Comparison of ENCODE assay signal across 1 cellular context in the genomic region with DNA sequence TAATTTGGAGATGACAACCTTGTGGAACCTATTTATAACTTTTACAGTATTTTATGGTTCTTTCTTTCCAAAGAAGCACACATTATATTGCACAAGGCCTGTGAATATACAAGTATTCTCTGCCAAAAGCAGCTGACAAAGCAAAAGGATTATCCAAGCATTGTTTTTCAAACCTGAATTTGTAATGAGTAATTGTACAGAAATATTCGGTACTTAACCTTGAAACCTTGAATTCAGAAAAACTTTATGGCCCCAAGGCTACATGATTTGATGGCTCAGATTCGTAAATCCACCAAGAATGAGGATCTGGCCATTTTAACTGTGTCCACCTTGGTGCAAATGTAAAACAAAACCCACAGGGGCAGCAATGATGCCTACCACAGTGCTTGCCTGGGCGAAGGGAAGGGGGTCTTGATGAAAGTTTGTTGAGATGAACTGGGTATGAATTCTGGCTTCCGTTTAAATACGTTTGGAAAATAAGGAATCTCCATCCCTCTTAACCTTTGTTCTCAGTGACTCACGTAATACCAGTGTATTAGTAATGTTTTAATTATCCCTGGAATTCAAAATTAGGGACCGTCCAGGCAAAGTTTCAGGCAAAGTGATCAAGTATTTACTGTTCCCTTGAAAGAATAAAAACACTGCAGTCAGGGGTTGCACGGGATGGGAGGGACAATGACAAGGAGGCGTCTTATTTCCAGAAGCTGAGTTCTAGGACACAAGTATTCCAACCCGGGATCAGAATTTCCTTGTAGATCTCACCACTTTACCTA.
TF ChIP-seq lines count a peak whose summit lies in the region.

No MANE protein-coding gene starts in this region.

TF ChIP-seq in IMR-90, 13 proteins besides CTCF, POLR2A, EP300 and RAD21 (continued from another document):
- TF ChIP-seq BHLHE40 (IDR thresholded peaks at IDR 0.05; ENCODE audit: low read depth, low read length) (peak; percentile 76; the same call in 1 of the 2 replicates), RFX5 (IDR thresholded peaks at IDR 0.05; ENCODE audit: low read depth, low read length) (no peak)
